Comparison of ENCODE assay signal across 11 cellular contexts in the genomic region with DNA sequence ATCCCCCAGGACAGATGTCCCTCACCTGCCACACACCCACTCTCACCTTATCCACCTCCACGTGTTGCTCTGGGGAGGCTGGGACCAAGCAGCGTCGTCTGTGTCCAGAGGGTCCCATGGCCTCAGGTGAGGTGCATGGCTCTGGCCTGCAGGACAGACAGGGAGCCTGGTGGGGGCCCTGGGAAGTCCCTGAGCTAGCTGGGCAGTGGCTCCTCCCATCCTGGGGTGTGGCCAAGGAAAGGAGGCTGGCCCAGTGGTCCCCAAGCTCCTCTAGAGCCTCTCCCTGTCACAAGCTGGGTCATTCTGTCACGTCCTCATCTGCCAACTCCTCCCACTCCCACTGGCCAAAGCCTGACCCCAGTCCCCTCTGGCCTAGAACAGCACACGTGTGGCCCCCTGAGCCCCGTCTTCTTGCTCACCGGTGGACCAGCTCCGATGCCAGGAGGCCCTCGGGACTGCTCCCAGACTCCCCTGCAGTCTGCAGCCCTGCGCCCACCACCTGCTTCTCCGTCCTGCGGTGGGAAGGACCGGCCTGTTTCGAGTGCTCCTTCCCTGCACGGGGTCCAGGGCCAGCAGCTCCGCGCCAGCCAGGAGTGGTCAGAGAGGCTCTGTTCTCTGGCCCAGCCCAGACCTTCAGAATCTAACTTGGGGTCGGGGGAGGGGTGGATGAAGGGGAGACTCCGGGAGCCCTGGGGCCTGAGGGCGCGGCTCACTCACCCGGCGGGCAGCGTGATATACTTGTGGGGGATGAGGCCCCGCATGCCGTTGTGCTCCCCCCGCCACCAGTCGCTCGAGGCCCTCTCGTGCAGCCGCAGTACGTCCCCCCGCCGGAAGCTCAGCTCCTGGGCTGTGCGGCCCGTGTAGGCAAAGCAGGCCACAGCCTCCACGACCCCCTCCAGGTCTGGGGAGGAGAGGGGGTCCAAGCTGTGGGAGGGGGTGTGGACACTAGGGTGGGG. TPM values are rescaled to one million over a fixed set of nuclear protein-coding genes. Genes with fewer than 3 reads are reported as not detected.
DNase-seq lines count a peak whose midpoint lies in the region; ATAC-seq, FAIRE-seq and TF ChIP-seq lines count a peak whose summit lies in the region.
"Had no signal": no experiment of that assay in that cellular context is flagged by ENCODE, and none has a peak within 500 bp of the region (broad histone marks: within the 10 kb centered on the region; RNA-seq: fewer than 3 reads in every experiment).

No MANE protein-coding gene starts in this region.

- H3K9ac ChIP-seq in H1 (replicated peaks in 1 of 4; ENCODE audit: extremely low read depth in 1 of 4, low read depth in 3 of 4, low read length in 3 of 4): no peak overlapping the region

- H3K14ac ChIP-seq in H1 (ENCODE audit: insufficient read length): no peak overlapping the region

- H3K18ac ChIP-seq in H1 (ENCODE audit: extremely low read depth, low read length): no peak overlapping the region

- no peaks in the 10 kb centered on the region for H3K9me3 ChIP-seq in H1 (ENCODE audit: insufficient read depth in 2 of 2, low read depth in 1 of 2, low read length in 1 of 2)
- H3K9me3 ChIP-seq: esophagus muscularis mucosa, ovary, tibial artery had no signal

- H3K4me1 ChIP-seq in H1 (replicated peaks in 1 of 4; ENCODE audit: control insufficient read depth in 3 of 4, insufficient read depth in 4 of 4, low read length in 3 of 4): peaks cover 0 to 3% (median 0%) of the 10 kb centered on the region in 4 experiments; a peak in 1 of 7 replicates

- no peak overlapping the region for H2AFZ ChIP-seq in H1 (ENCODE audit: low read length)

- H4K5ac ChIP-seq in H1 (ENCODE audit: insufficient read length, low read depth, low read length): no peak overlapping the region

- H4K91ac ChIP-seq in H1 (replicated peaks; ENCODE audit: insufficient read length, low read length): no peak overlapping the region

- H3K79me2 ChIP-seq in H1 (ENCODE audit: control insufficient read depth in 1 of 2, insufficient read depth in 2 of 2, low read length in 2 of 2): no peaks in the 10 kb centered on the region

- no peak overlapping the region for H3K4me3 ChIP-seq in H1 (ENCODE audit: extremely low read depth in 1 of 4, insufficient read depth in 2 of 4, low read depth in 3 of 4, low read length in 4 of 4)
- H3K4me3 ChIP-seq: esophagus muscularis mucosa, ovary, tibial artery had no signal

- no peaks in the 10 kb centered on the region for H3K23me2 ChIP-seq in H1 (ENCODE audit: low read depth, low read length)

- POLR2A ChIA-PET in H1 (lab: Charles Lee; ENCODE audit: partially characterized antibody): interaction anchor here (0.7 to 2.1 kb wide), 8 partner anchors 13 to 84 kb away, joined by 3 to 9 read pairs (median 4); no protein-coding TSS in a partner anchor

- ATAC-seq in HG03342 (IDR thresholded peaks at IDR 0.05; ENCODE audit: unreplicated experiment) (peak; percentile 52), GM18498 (IDR thresholded peaks at IDR 0.05; ENCODE audit: unreplicated experiment) (no peak)

- H4K20me1 ChIP-seq in H1 (replicated peaks in 1 of 2; ENCODE audit: control insufficient read depth in 1 of 2, insufficient read depth in 2 of 2, low read length in 2 of 2): no peaks in the 10 kb centered on the region

- H2BK12ac ChIP-seq in H1 (ENCODE audit: low read depth, low read length): no peak overlapping the region

- no peaks in the 10 kb centered on the region for H3K27me3 ChIP-seq in H1 (replicated peaks in 1 of 4; ENCODE audit: control insufficient read depth in 3 of 4, extremely low read depth in 1 of 4, insufficient read depth in 3 of 4, low read length in 3 of 4)
- H3K27me3 ChIP-seq: esophagus muscularis mucosa, ovary, tibial artery had no signal

- H2AK5ac ChIP-seq in H1 (ENCODE audit: low read depth, low read length): no peak overlapping the region

- 89% methylated on average over 9 of the region's 37 CpGs; no CpG with 5 or more reads in 1 of the 2 experiments for WGBS in H1 (ENCODE audit: extremely low coverage in 1 of 2, insufficient coverage in 1 of 2, insufficient read length in 1 of 2, insufficient replicate concordance in 2 of 2, low coverage in 1 of 2, low lambda C conversion rate in 2 of 2, missing lambda C conversion rate in 1 of 2), 2 experiments

- FAIRE-seq in GM12891 (lab: Jason Lieb, UNC) (peak; percentile 83), H1 (lab: Jason Lieb, UNC) (peak; percentile 48)
- FAIRE-seq: kidney had no signal

- no peak overlapping the region for H2BK20ac ChIP-seq in H1 (ENCODE audit: low read length)

- no peak for TF ChIP-seq POLR2A in GM12891 (IDR thresholded peaks at IDR 0.05; ENCODE audit: low read depth, low read length)
- TF ChIP-seq POLR2A in H1 (IDR thresholded peaks at IDR 0.05; ENCODE audit: control extremely low read depth in 1 of 2, low read depth in 2 of 2, low read length in 2 of 2): no peak

- H3K79me1 ChIP-seq in H1 (ENCODE audit: low read depth, low read length): no peaks in the 10 kb centered on the region

- H3K4ac ChIP-seq in H1 (replicated peaks; ENCODE audit: insufficient read length, low read depth, low read length): no peak overlapping the region

- H4K8ac ChIP-seq in H1 (ENCODE audit: extremely low read depth, insufficient read depth, low read length): no peak overlapping the region; the same call in 1 of the 2 replicates

- no peak overlapping the region for H3K27ac ChIP-seq in H1 (ENCODE audit: low read depth, low read length)
- H3K27ac ChIP-seq: esophagus muscularis mucosa, ovary, tibial artery had no signal

- no peak for TF ChIP-seq CTCF in H1 (IDR thresholded peaks at IDR 0.05; ENCODE audit: control extremely low read depth in 1 of 3, insufficient read depth in 1 of 3, low read depth in 1 of 3, low read length in 3 of 3)

- no peak overlapping the region for H3K23ac ChIP-seq in H1 (ENCODE audit: insufficient read length)

- H2BK5ac ChIP-seq in H1 (ENCODE audit: low read depth, low read length): no peak overlapping the region

- H2BK15ac ChIP-seq in H1 (ENCODE audit: low read length): no peak overlapping the region

- no peak for TF ChIP-seq RAD21 in H1 (IDR thresholded peaks at IDR 0.05 in 1 of 2, conservative IDR thresholded peaks at IDR 0.05 in 1 of 2; ENCODE audit: low read depth in 2 of 2, low read length in 2 of 2)

- H3K56ac ChIP-seq in H1 (replicated peaks; ENCODE audit: insufficient read length, low read depth, low read length): no peak overlapping the region

- no peak overlapping the region for H2BK120ac ChIP-seq in H1 (replicated peaks; ENCODE audit: low read depth, low read length)

- no peak for TF ChIP-seq EP300 in H1 (IDR thresholded peaks at IDR 0.05; ENCODE audit: borderline replicate concordance in 1 of 2, low read depth in 2 of 2, low read length in 2 of 2)

- no peaks in the 10 kb centered on the region; a peak in 1 of 8 replicates for H3K36me3 ChIP-seq in H1 (ENCODE audit: control insufficient read depth in 2 of 4, insufficient read depth in 4 of 4, low read length in 3 of 4)
- H3K36me3 ChIP-seq: esophagus muscularis mucosa, ovary, tibial artery had no signal

- no peak overlapping the region for H3K4me2 ChIP-seq in H1 (ENCODE audit: insufficient read depth in 1 of 2, low read depth in 2 of 2, low read length in 2 of 2)

- CTCF ChIA-PET in H1 (lab: Charles Lee; ENCODE audit: partially characterized antibody): interaction anchor here (0.7 to 5.7 kb wide), 10 partner anchors 8 to 146 kb away, joined by 3 to 65 read pairs (median 3); a partner anchor contains a TSS

- DNase-seq in GM12891 (ENCODE audit: insufficient read length, low spot score) (no peak), H1 (ENCODE audit: low read depth in 1 of 2, low spot score in 2 of 2) (no peak), DMS79 treated with DMSO at 0.1 percent for 48 hours (lab: John Stamatoyannopoulos, UW) (no peak), nucleus accumbens (lab: John Stamatoyannopoulos, UW) (no peak)
- DNase-seq: EL, kidney, tibial artery had no signal

RNA-seq across cellular contexts. Expression of a gene that starts 4.8 kb away (rescaled TPM):
- 0.44 TPM for polyA plus RNA-seq in GM12891 (2012; ENCODE audit: low read depth, missing spikeins)
- not detected in 2 replicates for total RNA-seq in H1 (2021; fragmentation: NEBNext Ultra II Directional; extraction: Animal tissue kit (Norgen Biotek cat#: 25700))
- polyA plus RNA-seq in H1 (2011; rRNA removed): 0.08 and 0.09 TPM in 2 replicates
- polyA plus RNA-seq in H1 (2011; cell fraction: cytosol; rRNA removed): 0.06 TPM
- polyA plus RNA-seq in H1 (2011; cell fraction: nucleus; rRNA removed): 0.14 TPM
- 0.25 to 0.54 TPM (median 0.35 TPM) in 3 of 4 replicates, not detected in the other for polyA plus RNA-seq in H1 (2012, experiment 1 of 2)
- polyA plus RNA-seq in H1 (2012, experiment 2 of 2): 0.14 TPM
- 0.10 TPM for polyA plus RNA-seq in H1 (2013, experiment 1 of 2)
- 0.13 TPM for polyA plus RNA-seq in H1 (2013, experiment 2 of 2)
- 0.15 TPM in 1 of 2 replicates, not detected in the other for polyA minus RNA-seq in H1 (2011; rRNA and poly(A)+ RNA removed)
- polyA minus RNA-seq in H1 (2011; cell fraction: cytosol; rRNA and poly(A)+ RNA removed): not detected
- polyA minus RNA-seq in H1 (2011; cell fraction: nucleus; rRNA and poly(A)+ RNA removed): not detected

RNA-seq across cellular contexts. Expression of a gene that starts 16.8 kb away (rescaled TPM):
- polyA plus RNA-seq in GM12891 (2012; ENCODE audit: low read depth, missing spikeins): 57.8 TPM
- 25.9 and 26.0 TPM in 2 replicates for total RNA-seq in H1 (2021; fragmentation: NEBNext Ultra II Directional; extraction: Animal tissue kit (Norgen Biotek cat#: 25700))
- polyA plus RNA-seq in H1 (2011; rRNA removed): 23.9 and 42.4 TPM in 2 replicates
- polyA plus RNA-seq in H1 (2011; cell fraction: cytosol; rRNA removed): 27.6 TPM
- 149 TPM for polyA plus RNA-seq in H1 (2011; cell fraction: nucleus; rRNA removed)
- polyA plus RNA-seq in H1 (2012, experiment 1 of 2): 10.6 to 29.1 TPM (median 24.4 TPM) in 4 replicates
- 21.7 TPM for polyA plus RNA-seq in H1 (2012, experiment 2 of 2)
- 27.8 TPM for polyA plus RNA-seq in H1 (2013, experiment 1 of 2)
- 26.3 TPM for polyA plus RNA-seq in H1 (2013, experiment 2 of 2)
- polyA minus RNA-seq in H1 (2011; rRNA and poly(A)+ RNA removed): 9.9 and 11.1 TPM in 2 replicates
- 32.3 TPM for polyA minus RNA-seq in H1 (2011; cell fraction: cytosol; rRNA and poly(A)+ RNA removed)
- polyA minus RNA-seq in H1 (2011; cell fraction: nucleus; rRNA and poly(A)+ RNA removed): 31.3 TPM

RNA-seq across cellular contexts. Expression of a gene that starts 23.3 kb away (rescaled TPM):
- polyA plus RNA-seq in GM12891 (2012; ENCODE audit: low read depth, missing spikeins): 0.36 TPM
- 38.7 and 43.0 TPM in 2 replicates for total RNA-seq in H1 (2021; fragmentation: NEBNext Ultra II Directional; extraction: Animal tissue kit (Norgen Biotek cat#: 25700))
- 11.0 and 16.4 TPM in 2 replicates for polyA plus RNA-seq in H1 (2011; rRNA removed)
- 9.1 TPM for polyA plus RNA-seq in H1 (2011; cell fraction: cytosol; rRNA removed)
- polyA plus RNA-seq in H1 (2011; cell fraction: nucleus; rRNA removed): 32.6 TPM
- 22.4 to 29.0 TPM (median 26.2 TPM) in 4 replicates for polyA plus RNA-seq in H1 (2012, experiment 1 of 2)
- 15.9 TPM for polyA plus RNA-seq in H1 (2012, experiment 2 of 2)
- polyA plus RNA-seq in H1 (2013, experiment 1 of 2): 54.0 TPM
- 46.2 TPM for polyA plus RNA-seq in H1 (2013, experiment 2 of 2)
- polyA minus RNA-seq in H1 (2011; rRNA and poly(A)+ RNA removed): 13.0 and 18.6 TPM in 2 replicates
- 21.0 TPM for polyA minus RNA-seq in H1 (2011; cell fraction: cytosol; rRNA and poly(A)+ RNA removed)
- polyA minus RNA-seq in H1 (2011; cell fraction: nucleus; rRNA and poly(A)+ RNA removed): 12.7 TPM

RNA-seq across cellular contexts. Expression of a gene that starts 25.5 kb away (rescaled TPM):
- 87.7 TPM for polyA plus RNA-seq in GM12891 (2012; ENCODE audit: low read depth, missing spikeins)
- 98.1 and 98.8 TPM in 2 replicates for total RNA-seq in H1 (2021; fragmentation: NEBNext Ultra II Directional; extraction: Animal tissue kit (Norgen Biotek cat#: 25700))
- 80.4 and 119 TPM in 2 replicates for polyA plus RNA-seq in H1 (2011; rRNA removed)
- polyA plus RNA-seq in H1 (2011; cell fraction: cytosol; rRNA removed): 119 TPM
- 118 TPM for polyA plus RNA-seq in H1 (2011; cell fraction: nucleus; rRNA removed)
- 97.2 to 140 TPM (median 123 TPM) in 4 replicates for polyA plus RNA-seq in H1 (2012, experiment 1 of 2)
- polyA plus RNA-seq in H1 (2012, experiment 2 of 2): 131 TPM
- polyA plus RNA-seq in H1 (2013, experiment 1 of 2): 119 TPM
- polyA plus RNA-seq in H1 (2013, experiment 2 of 2): 110 TPM
- polyA minus RNA-seq in H1 (2011; rRNA and poly(A)+ RNA removed): 52.7 and 54.6 TPM in 2 replicates
- 42.9 TPM for polyA minus RNA-seq in H1 (2011; cell fraction: cytosol; rRNA and poly(A)+ RNA removed)
- polyA minus RNA-seq in H1 (2011; cell fraction: nucleus; rRNA and poly(A)+ RNA removed): 50.2 TPM

RNA-seq across cellular contexts. Expression of a gene that starts 35.1 kb away (rescaled TPM):
- 9.8 TPM for polyA plus RNA-seq in GM12891 (2012; ENCODE audit: low read depth, missing spikeins)
- total RNA-seq in H1 (2021; fragmentation: NEBNext Ultra II Directional; extraction: Animal tissue kit (Norgen Biotek cat#: 25700)): 11.9 and 12.4 TPM in 2 replicates
- 21.8 and 26.5 TPM in 2 replicates for polyA plus RNA-seq in H1 (2011; rRNA removed)
- polyA plus RNA-seq in H1 (2011; cell fraction: cytosol; rRNA removed): 27.0 TPM
- polyA plus RNA-seq in H1 (2011; cell fraction: nucleus; rRNA removed): 34.6 TPM
- 10.0 to 21.2 TPM (median 17.8 TPM) in 4 replicates for polyA plus RNA-seq in H1 (2012, experiment 1 of 2)
- polyA plus RNA-seq in H1 (2012, experiment 2 of 2): 7.8 TPM
- 6.4 TPM for polyA plus RNA-seq in H1 (2013, experiment 1 of 2)
- 4.9 TPM for polyA plus RNA-seq in H1 (2013, experiment 2 of 2)
- 5.5 and 9.2 TPM in 2 replicates for polyA minus RNA-seq in H1 (2011; rRNA and poly(A)+ RNA removed)
- polyA minus RNA-seq in H1 (2011; cell fraction: cytosol; rRNA and poly(A)+ RNA removed): 4.0 TPM
- polyA minus RNA-seq in H1 (2011; cell fraction: nucleus; rRNA and poly(A)+ RNA removed): 6.6 TPM
